In the genomic region with DNA sequence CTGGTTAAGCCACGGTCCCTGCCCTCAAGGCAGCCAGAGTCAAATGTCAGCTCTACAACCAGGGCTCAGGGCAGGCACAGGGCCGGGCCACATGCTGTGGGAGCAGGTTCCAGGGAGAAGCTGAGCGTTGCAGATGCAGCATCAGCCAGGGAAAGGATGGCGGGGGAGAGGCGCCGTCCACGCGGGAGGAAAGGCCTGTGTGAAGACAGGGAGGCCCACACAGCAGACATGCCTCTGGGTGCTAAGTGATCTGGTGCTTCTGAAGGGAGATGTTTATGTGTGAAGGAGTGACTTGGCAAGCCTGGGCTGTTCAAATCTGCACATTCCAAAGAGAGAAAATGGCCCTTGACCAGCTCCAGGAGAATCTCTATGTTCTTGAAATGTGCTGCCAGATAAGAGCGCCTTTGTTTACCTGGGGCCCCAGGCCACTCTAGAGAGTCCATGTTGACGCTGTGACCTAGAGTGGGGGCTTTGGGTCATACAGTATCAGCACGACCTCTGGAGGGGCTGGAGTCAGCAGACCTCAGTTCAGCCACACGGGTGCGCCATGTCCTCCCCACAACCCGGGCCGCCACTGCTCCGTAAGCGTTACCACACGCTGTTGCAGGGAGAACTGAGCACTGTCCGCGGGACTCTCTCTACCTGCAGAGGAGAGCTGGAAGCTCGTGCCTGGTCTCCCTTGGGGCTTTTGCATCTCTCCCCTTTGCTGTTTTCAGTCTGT, we compare ENCODE assay signal across 1 cellular context.
TF ChIP-seq lines count a peak whose summit lies in the region.

No MANE protein-coding gene starts in this region.

TF ChIP-seq in IMR-90, 13 proteins besides CTCF, POLR2A, EP300 and RAD21:
- TF ChIP-seq, protein P1, sequence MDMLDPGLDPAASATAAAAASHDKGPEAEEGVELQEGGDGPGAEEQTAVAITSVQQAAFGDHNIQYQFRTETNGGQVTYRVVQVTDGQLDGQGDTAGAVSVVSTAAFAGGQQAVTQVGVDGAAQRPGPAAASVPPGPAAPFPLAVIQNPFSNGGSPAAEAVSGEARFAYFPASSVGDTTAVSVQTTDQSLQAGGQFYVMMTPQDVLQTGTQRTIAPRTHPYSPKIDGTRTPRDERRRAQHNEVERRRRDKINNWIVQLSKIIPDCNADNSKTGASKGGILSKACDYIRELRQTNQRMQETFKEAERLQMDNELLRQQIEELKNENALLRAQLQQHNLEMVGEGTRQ (IDR thresholded peaks at IDR 0.05; ENCODE audit: low read depth, low read length) = no peak
- no peak for TF ChIP-seq RCOR1 (IDR thresholded peaks at IDR 0.05; ENCODE audit: insufficient replicate concordance, low read length)
- TF ChIP-seq NFE2L2 (IDR thresholded peaks at IDR 0.05; ENCODE audit: low read depth, low read length) = no peak
- 0 out of 2 replicates have a peak, but pooled peaks have one; percentile 6 for TF ChIP-seq BHLHE40 (IDR thresholded peaks at IDR 0.05; ENCODE audit: low read depth, low read length)
- TF ChIP-seq, protein P2, sequence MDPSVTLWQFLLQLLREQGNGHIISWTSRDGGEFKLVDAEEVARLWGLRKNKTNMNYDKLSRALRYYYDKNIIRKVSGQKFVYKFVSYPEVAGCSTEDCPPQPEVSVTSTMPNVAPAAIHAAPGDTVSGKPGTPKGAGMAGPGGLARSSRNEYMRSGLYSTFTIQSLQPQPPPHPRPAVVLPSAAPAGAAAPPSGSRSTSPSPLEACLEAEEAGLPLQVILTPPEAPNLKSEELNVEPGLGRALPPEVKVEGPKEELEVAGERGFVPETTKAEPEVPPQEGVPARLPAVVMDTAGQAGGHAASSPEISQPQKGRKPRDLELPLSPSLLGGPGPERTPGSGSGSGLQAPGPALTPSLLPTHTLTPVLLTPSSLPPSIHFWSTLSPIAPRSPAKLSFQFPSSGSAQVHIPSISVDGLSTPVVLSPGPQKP (IDR thresholded peaks at IDR 0.05; ENCODE audit: borderline replicate concordance, low read depth, low read length) = no peak
TF ChIP-seq in IMR-90: peak in this region for 1.
